9 cellular contexts compared by ENCODE assay signal in genomic region chr12:104458645-104459555, GRCh38. TPM values are rescaled to one million over a fixed set of nuclear protein-coding genes. Genes with fewer than 3 reads are reported as not detected.
A peak's percentile ranks its signal among the peaks of the same experiment; 100 is the strongest.
DNase-seq lines count a peak whose midpoint lies in the region; ATAC-seq, FAIRE-seq and TF ChIP-seq lines count a peak whose summit lies in the region.
"Had no signal": no experiment of that assay in that cellular context is flagged by ENCODE, and none has a peak within 500 bp of the region (broad histone marks: within the 10 kb centered on the region; RNA-seq: fewer than 3 reads in every experiment).

No MANE protein-coding gene starts in this region.

- ATAC-seq in heart right ventricle: peak in 3 of 8 donors; percentile 23 to 29 (median 29)
- no peak for ATAC-seq in HG03095 (IDR thresholded peaks at IDR 0.05; ENCODE audit: unreplicated experiment)

- CTCF ChIA-PET in Calu3 (lab: Charles Lee): interaction anchor here (0.7 kb wide), 1 partner anchor 77 kb away, joined by 3 read pairs; no protein-coding TSS in a partner anchor
- CTCF ChIA-PET in activated naive CD4-positive, alpha-beta T cell treated with anti-CD3 and anti-CD28 coated beads, Interleukin-2, amount 10 ng/mL, durations not matched to agents 7 days and 5 days (lab: Charles Lee): interaction anchor here (0.6 to 3.5 kb wide), 12 partner anchors 11 to 220 kb away, joined by 3 to 15 read pairs (median 4); no protein-coding TSS in a partner anchor

- no peaks in the 10 kb centered on the region for H3K9me3 Mint-ChIP-seq in Calu3 (ENCODE audit: low read depth, unreplicated experiment)
- H3K9me3 Mint-ChIP-seq in activated naive CD4-positive, alpha-beta T cell treated with anti-CD3 and anti-CD28 coated beads, Interleukin-2, amount 10 ng/mL, durations not matched to agents 7 days and 5 days: no peaks in the 10 kb centered on the region

- H3K27me3 Mint-ChIP-seq in Calu3 (ENCODE audit: unreplicated experiment): peaks cover 74% of the 10 kb centered on the region
- peaks cover 20% of the 10 kb centered on the region for H3K27me3 Mint-ChIP-seq in activated naive CD4-positive, alpha-beta T cell treated with anti-CD3 and anti-CD28 coated beads, Interleukin-2, amount 10 ng/mL, durations not matched to agents 7 days and 5 days

- no peak for TF ChIP-seq CTCF in Calu3 (IDR thresholded peaks at IDR 0.05; ENCODE audit: unreplicated experiment)
- no peak for TF ChIP-seq CTCF in heart right ventricle (IDR thresholded peaks at IDR 0.05)
- TF ChIP-seq CTCF in sigmoid colon (IDR thresholded peaks at IDR 0.05): no peak

- no peak for TF ChIP-seq POLR2A in sigmoid colon (IDR thresholded peaks at IDR 0.05)

- H3K27ac Mint-ChIP-seq in Calu3 (ENCODE audit: unreplicated experiment): no peak overlapping the region
- H3K27ac Mint-ChIP-seq in activated naive CD4-positive, alpha-beta T cell treated with anti-CD3 and anti-CD28 coated beads, Interleukin-2, amount 10 ng/mL, durations not matched to agents 7 days and 5 days: peak overlapping the region; percentile 94

- peak overlapping the region; percentile 42 to 95 (median 81) for H3K27ac ChIP-seq in heart right ventricle
- peak overlapping the region; percentile 59 to 86 (median 79) for H3K27ac ChIP-seq in sigmoid colon
- H3K27ac ChIP-seq: SJSA1 had no signal

- no peak for DNase-seq in Calu3
- DNase-seq in HT1080 (ENCODE audit: low read depth): peak; percentile 45
- peak; percentile 39 for DNase-seq in activated naive CD4-positive, alpha-beta T cell treated with anti-CD3 and anti-CD28 coated beads, Interleukin-2, amount 10 ng/mL, durations not matched to agents 7 days and 5 days
- peak; percentile 27 to 31 for DNase-seq in heart right ventricle
- DNase-seq in sigmoid colon: no peak
- no peak for DNase-seq in HTR-8/SVneo (ENCODE audit: insufficient read length, low spot score)
- DNase-seq in globus pallidus (ENCODE audit: low spot score): no peak

- peaks cover 7% of the 10 kb centered on the region for H3K4me1 Mint-ChIP-seq in Calu3 (ENCODE audit: low read depth, unreplicated experiment)
- H3K4me1 Mint-ChIP-seq in activated naive CD4-positive, alpha-beta T cell treated with anti-CD3 and anti-CD28 coated beads, Interleukin-2, amount 10 ng/mL, durations not matched to agents 7 days and 5 days: peaks cover 58% of the 10 kb centered on the region

- FAIRE-seq in HTR-8/SVneo (lab: Jason Lieb, UNC): no peak

- no peaks in the 10 kb centered on the region for H3K36me3 ChIP-seq in heart right ventricle
- H3K36me3 ChIP-seq in sigmoid colon: no peaks in the 10 kb centered on the region
- H3K36me3 ChIP-seq: SJSA1 had no signal

- BruUV-seq in Calu3 (replicated peaks; lab: Mats Ljungman, UMichigan): no TSS peak

- H3K4me3 Mint-ChIP-seq in Calu3 (ENCODE audit: low read depth, unreplicated experiment): peak overlapping the region; percentile 95
- H3K4me3 Mint-ChIP-seq in activated naive CD4-positive, alpha-beta T cell treated with anti-CD3 and anti-CD28 coated beads, Interleukin-2, amount 10 ng/mL, durations not matched to agents 7 days and 5 days: peak overlapping the region; percentile 99

- TF ChIP-seq EP300 in sigmoid colon (IDR thresholded peaks at IDR 0.05): no peak

- H3K4me1 ChIP-seq in heart right ventricle (peaks cover 4 to 59% (median 45%) of the 10 kb centered on the region in 9 donors), sigmoid colon (peaks cover 0 to 33% (median 18%) of the 10 kb centered on the region in 4 donors)

- intact Hi-C loops in Calu3 (cut with micrococcal nuclease; ENCODE audit: unreplicated experiment): no loop called here
- intact Hi-C loops in heart right ventricle (cut with DNase I): loop anchor here in 7 of 10 donors (2.0 to 10.0 kb wide), 9 partner anchors 48 to 416 kb away; no protein-coding TSS in a partner anchor
- intact Hi-C loops in sigmoid colon (cut with DNase I): loop anchor here (5.0 to 10.0 kb wide), 5 partner anchors 143 to 418 kb away; no protein-coding TSS in a partner anchor

- 28 to 36% methylated on average over 30 of the region's 30 CpGs for WGBS in heart right ventricle, 2 donors
- WGBS in sigmoid colon, 2 donors: 18 to 36% methylated on average over 30 of the region's 30 CpGs

- H3K36me3 Mint-ChIP-seq in Calu3 (ENCODE audit: insufficient read depth, unreplicated experiment): peaks cover 20% of the 10 kb centered on the region
- H3K36me3 Mint-ChIP-seq in activated naive CD4-positive, alpha-beta T cell treated with anti-CD3 and anti-CD28 coated beads, Interleukin-2, amount 10 ng/mL, durations not matched to agents 7 days and 5 days: peaks cover 28% of the 10 kb centered on the region

- H3K27me3 ChIP-seq in heart right ventricle (no peaks in the 10 kb centered on the region), sigmoid colon (no peaks in the 10 kb centered on the region)

- H3K9me3 ChIP-seq in heart right ventricle (no peaks in the 10 kb centered on the region), sigmoid colon (no peaks in the 10 kb centered on the region)
- H3K9me3 ChIP-seq: SJSA1 had no signal

- peak overlapping the region; percentile 49 to 99 (median 93) for H3K4me3 ChIP-seq in heart right ventricle
- H3K4me3 ChIP-seq in sigmoid colon: peak overlapping the region; percentile 60 to 88 (median 79)

RNA-seq across cellular contexts. Expression of gene CHST11, which starts 2.2 kb away (rescaled TPM):
- total RNA-seq in Calu3 (2022) (1.1 and 1.4 TPM in 2 replicates), heart right ventricle (10 to 100 TPM in 2 of 10 donors, 1 to 10 TPM in 8; 2.7 to 12.7 (median 4.5) TPM), sigmoid colon (10 to 100 TPM in 2 of 4 donors, 1 to 10 TPM in 2; 9.9 to 22.8 (median 13.6) TPM)
- 38.0 and 54.3 TPM in 2 replicates for total RNA-seq in HT1080 (2014; rRNA removed; shearing (Covaris generic))
- polyA plus RNA-seq in HT1080 (2015; cell fraction: cytosol; rRNA removed): 29.8 and 35.2 TPM in 2 replicates
- polyA plus RNA-seq in HT1080 (2015; cell fraction: nucleus; rRNA removed): 46.0 and 49.2 TPM in 2 replicates
- polyA plus RNA-seq in heart right ventricle (1 to 10 TPM; 1.1 to 1.2 TPM), sigmoid colon (10 to 100 TPM in 1 of 3 donors, 1 to 10 TPM in 1, under 1 TPM in 1; 0.60 to 10.2 (median 2.1) TPM)

Comparison
In these comparisons a context has a peak if more than half of its experiments do, and no peak if none do; other contexts are left out.
1. DNase-seq: peak in HT1080 (single experiment), activated naive CD4-positive, alpha-beta T cell treated with anti-CD3 and anti-CD28 coated beads, Interleukin-2, amount 10 ng/mL, durations not matched to agents 7 days and 5 days (single experiment) and heart right ventricle (2 of 2); none in Calu3 (single experiment), sigmoid colon (single experiment), HTR-8/SVneo (single experiment) and globus pallidus (single experiment).